ENCODE assay signal across 24 cellular contexts in the genomic region with DNA sequence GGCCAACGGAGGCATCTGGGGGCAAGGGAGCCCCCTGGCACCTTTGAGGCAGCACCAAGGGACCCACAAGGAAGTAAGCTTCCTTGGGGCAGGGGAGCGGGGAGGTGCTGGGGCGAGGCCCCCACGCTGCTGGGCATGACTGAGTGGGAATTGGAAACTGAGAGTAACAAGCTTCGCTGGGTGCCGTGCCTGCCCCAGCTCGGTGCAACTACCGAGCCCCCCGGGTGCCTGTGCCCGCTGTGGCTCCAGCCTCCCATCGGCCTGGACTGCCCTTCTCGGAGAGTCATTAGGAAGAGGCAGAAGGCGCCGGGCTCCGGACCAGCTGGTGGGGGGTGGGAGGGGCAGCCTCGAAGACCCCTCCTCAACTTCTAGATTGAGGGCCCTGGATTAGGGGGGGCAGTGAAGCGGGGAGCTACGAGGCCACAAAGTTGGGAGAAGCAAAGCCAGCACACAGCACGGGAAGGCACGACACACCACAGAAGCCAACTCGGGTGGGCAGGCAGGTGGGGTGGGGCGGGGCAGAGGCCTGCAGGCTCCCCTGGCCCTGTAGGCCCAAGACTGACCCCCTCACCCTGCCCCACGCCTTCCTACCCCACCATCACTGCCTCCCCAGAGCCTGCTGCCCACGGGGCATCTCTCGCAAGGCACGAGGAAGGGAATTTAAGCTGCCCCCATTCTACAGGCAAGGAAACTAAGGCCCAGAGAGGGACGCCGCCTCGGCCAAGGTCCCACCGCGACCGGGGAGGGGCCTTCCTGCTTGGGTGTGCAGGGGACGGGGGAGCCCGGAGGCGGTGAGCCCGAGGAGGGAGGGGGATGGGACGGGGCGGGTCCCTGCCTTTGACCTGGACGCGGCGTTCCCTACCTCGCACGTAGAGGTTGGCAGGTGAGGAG.
"Had no signal": no experiment of that assay in that cellular context is flagged by ENCODE, and none has a peak within 500 bp of the region (broad histone marks: within the 10 kb centered on the region; RNA-seq: fewer than 3 reads in every experiment).

No MANE protein-coding gene starts in this region.

- H3K27ac ChIP-seq: pancreas, prostate gland, right atrium auricular region, right lobe of liver, sigmoid colon, stomach, thoracic aorta, thyroid gland, upper lobe of left lung, vagina had no signal

- H3K9me3 ChIP-seq: pancreas, prostate gland, thyroid gland had no signal

- ATAC-seq: naive thymus-derived CD4-positive, alpha-beta T cell; natural killer cell; pancreas; stimulated activated effector memory CD8-positive, alpha-beta T cell treated with anti-CD3 and anti-CD28 coated beads, Interleukin-12 subunit alpha, Interleukin-12 subunit beta, amount 100 ng/mL, for 72 hours; stimulated activated naive B cell treated with anti-CD40 and anti-IgM and Interleukin-4, amounts not matched to agents 10 μg/mL and 1 μg/mL and 100 μg/mL, for 72 hours had no signal

- H3K27me3 ChIP-seq: pancreas, right atrium auricular region, right lobe of liver, sigmoid colon, stomach, thyroid gland, tibial nerve, upper lobe of left lung, vagina had no signal

- DNase-seq: naive thymus-derived CD4-positive, alpha-beta T cell; natural killer cell; occipital lobe; retina; right lobe of liver; sigmoid colon; small intestine; stimulated activated CD4-positive, alpha-beta T cell treated with anti-CD3 and anti-CD28 coated beads, Interleukin-15, amount 100 ng/mL, for 24 hours; stimulated activated CD4-positive, alpha-beta T cell treated with anti-CD3 and anti-CD28 coated beads, Interleukin-2, amount 100 ng/mL, for 24 hours; stimulated activated CD4-positive, alpha-beta T cell treated with anti-CD3 and anti-CD28 coated beads, Interleukin-2, amount 100 ng/mL, for 48 hours; stimulated activated CD4-positive, alpha-beta T cell treated with anti-CD3 and anti-CD28 coated beads, Interleukin-4, amount 100 ng/mL, for 24 hours; stimulated activated naive B cell treated with anti-CD40 and anti-IgM and Interleukin-4, amounts not matched to agents 10 μg/mL and 1 μg/mL and 100 μg/mL, for 72 hours; stimulated activated naive CD4-positive, alpha-beta T cell treated with Interleukin-2 at 50 U/mL for 16 hours; stomach; thyroid gland; trophoblast cell had no signal

- H3K4me1 ChIP-seq: pancreas, right atrium auricular region, right lobe of liver, sigmoid colon, stomach, thyroid gland, tibial nerve, upper lobe of left lung had no signal

- H3K4me3 ChIP-seq: pancreas, prostate gland, right atrium auricular region, right lobe of liver, sigmoid colon, stomach, thoracic aorta, thyroid gland, tibial nerve, upper lobe of left lung, vagina had no signal

- H3K36me3 ChIP-seq: right lobe of liver had no signal
